20 cellular contexts compared by ENCODE assay signal in the genomic region with DNA sequence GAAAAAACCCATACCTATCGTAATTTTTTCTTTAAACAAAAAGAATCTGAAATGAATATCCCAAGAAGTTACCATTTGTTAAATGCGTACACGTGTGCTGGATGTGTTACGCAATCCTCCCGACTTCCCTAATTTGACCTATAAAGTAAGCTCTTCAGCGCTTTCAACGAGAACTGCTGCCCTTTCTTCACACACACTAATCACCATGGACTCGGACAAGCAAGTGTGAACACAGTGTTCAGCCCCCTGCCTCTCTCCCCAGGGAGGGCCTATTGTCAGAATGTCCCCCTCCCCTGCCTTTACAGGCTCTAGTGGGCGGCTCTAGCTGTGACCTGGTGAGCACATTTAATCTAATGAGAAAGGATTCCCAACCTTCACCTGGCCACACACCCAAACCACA.
DNase-seq lines count a peak whose midpoint lies in the region; ATAC-seq, FAIRE-seq and TF ChIP-seq lines count a peak whose summit lies in the region.
"Had no signal": no experiment of that assay in that cellular context is flagged by ENCODE, and none has a peak within 500 bp of the region (broad histone marks: within the 10 kb centered on the region; RNA-seq: fewer than 3 reads in every experiment).

No MANE protein-coding gene starts in this region.

- H4K20me1 ChIP-seq in hepatocyte (ENCODE audit: insufficient read depth, poor library complexity, severe bottlenecking), result no peaks in the 10 kb centered on the region

- H3K4me2 ChIP-seq in A549 (no peak overlapping the region), hepatocyte (no peak overlapping the region)

- H2AFZ ChIP-seq in hepatocyte, result no peak overlapping the region

- no peaks in the 10 kb centered on the region for H3K27me3 ChIP-seq in hepatocyte
- H3K27me3 ChIP-seq: heart left ventricle had no signal

- WGBS in A549 (ENCODE audit: missing lambda C conversion rate), result 80% methylated on average over 9 of the region's 9 CpGs
- 71% methylated on average over 9 of the region's 9 CpGs for WGBS in hepatocyte (ENCODE audit: low lambda C conversion rate, missing lambda C conversion rate)

- no peak overlapping the region for H3K4me3 ChIP-seq in A549
- H3K4me3 ChIP-seq in hepatocyte, result no peak overlapping the region
- H3K4me3 ChIP-seq: heart left ventricle had no signal

- DNase-seq in A549 (ENCODE audit: low read depth in 1 of 2, low spot score in 1 of 2) (no peak), RPMI8226 (peak; percentile 54), iPS-NIHi7 (ENCODE audit: extremely low spot score) (peak; percentile 14), DMS53 (lab: John Stamatoyannopoulos, UW) (no peak), hepatocyte (ENCODE audit: low spot score) (no peak)
- no peak for DNase-seq in activated naive CD4-positive, alpha-beta T cell treated with anti-CD3 and anti-CD28 coated beads, Interleukin-2, amount 50 U/mL, for 16 hours
- DNase-seq: activated CD4-positive, CD25-positive, alpha-beta regulatory T cell; activated effector memory CD4-positive, alpha-beta T cell treated with Interleukin-2 at 50 U/mL for 16 hours; amniotic stem cell; caudate nucleus; CD4-positive, alpha-beta T cell; HFFc6; NCI-H2107; right cardiac atrium; stimulated activated CD4-positive, alpha-beta T cell treated with anti-CD3 and anti-CD28 coated beads, Interleukin-15, amount 100 ng/mL, for 24 hours; stimulated activated naive CD8-positive, alpha-beta T cell treated with anti-CD3 and anti-CD28 coated beads, Interleukin-15, Interleukin-2, amounts not matched to agents 100 U/mL and 50 U/mL, for 24 hours had no signal

- no peak for TF ChIP-seq EP300 in A549 (IDR thresholded peaks at IDR 0.05)
- no peak for TF ChIP-seq EP300 in Ishikawa (IDR thresholded peaks at IDR 0.05; ENCODE audit: borderline replicate concordance)

- TF ChIP-seq CTCF in A549 (IDR thresholded peaks at IDR 0.05) (no peak), hepatocyte (IDR thresholded peaks at IDR 0.05; ENCODE audit: poor library complexity) (no peak)

- no peak for TF ChIP-seq RAD21 in A549 (conservative IDR thresholded peaks at IDR 0.05 in 1 of 2, IDR thresholded peaks at IDR 0.05 in 1 of 2)
- TF ChIP-seq RAD21 in Ishikawa (IDR thresholded peaks at IDR 0.05; ENCODE audit: low read depth), result no peak

- CTCF ChIA-PET in A549 (lab: Yijun Ruan, JAX), result interaction anchor here (1.4 kb wide), 1 partner anchor 9 kb away, joined by 3 read pairs; no protein-coding TSS in a partner anchor

- ATAC-seq in A549 (no peak), GM21367 (IDR thresholded peaks at IDR 0.05; ENCODE audit: unreplicated experiment) (no peak)
- ATAC-seq: heart left ventricle; right cardiac atrium; stimulated activated naive CD8-positive, alpha-beta T cell treated with anti-CD3 and anti-CD28 coated beads, Interleukin-15, Interleukin-2, amounts not matched to agents 100 U/mL and 50 U/mL, for 24 hours had no signal

- H3K9me3 ChIP-seq in A549 (peaks cover 2% of the 10 kb centered on the region; the same call in 1 of the 3 replicates), hepatocyte (ENCODE audit: low read depth) (no peaks in the 10 kb centered on the region)

- no peak overlapping the region for H3K27ac ChIP-seq in A549
- no peak overlapping the region for H3K27ac ChIP-seq in hepatocyte
- H3K27ac ChIP-seq: heart left ventricle had no signal

- POLR2A ChIA-PET in A549 (lab: Yijun Ruan, JAX), result no interaction called here

- H3K4me1 ChIP-seq in A549, result no peaks in the 10 kb centered on the region
- H3K4me1 ChIP-seq in hepatocyte (ENCODE audit: insufficient read depth), result peaks cover 4% of the 10 kb centered on the region
- H3K4me1 ChIP-seq: heart left ventricle had no signal

- no peaks in the 10 kb centered on the region for H3K79me2 ChIP-seq in hepatocyte

- FAIRE-seq in A549 (lab: Jason Lieb, UNC), result no peak
- FAIRE-seq: keratinocyte had no signal

- TF ChIP-seq POLR2A in A549 (IDR thresholded peaks at IDR 0.05; ENCODE audit: low read length), result no peak

- H3K36me3 ChIP-seq in hepatocyte (replicated peaks; ENCODE audit: insufficient read depth, low read depth), result no peaks in the 10 kb centered on the region
- H3K36me3 ChIP-seq: heart left ventricle had no signal

- no peaks in the 10 kb centered on the region for H3K9me2 ChIP-seq in hepatocyte (replicated peaks; ENCODE audit: insufficient read depth)

TF ChIP-seq in A549, 52 proteins besides CTCF, POLR2A, EP300 and RAD21:
- peak; percentile 90 to 93 for TF ChIP-seq CEBPB (IDR thresholded peaks at IDR 0.05)
- no peak for TF ChIP-seq KDM1A (IDR thresholded peaks at IDR 0.05; ENCODE audit: low read depth)

TF ChIP-seq in Ishikawa, 13 proteins besides CTCF, POLR2A, EP300 and RAD21:
- no peak for TF ChIP-seq CREB1 (IDR thresholded peaks at IDR 0.05; ENCODE audit: low read depth)
- no peak for TF ChIP-seq YY1 (IDR thresholded peaks at IDR 0.05; ENCODE audit: low read depth)
- TF ChIP-seq CEBPB (IDR thresholded peaks at IDR 0.05), result peak; percentile 91

Comparison
In these comparisons a context has a peak if more than half of its experiments do, and no peak if none do; other contexts are left out.
1. DNase-seq: peak in RPMI8226 (single experiment) and iPS-NIHi7 (single experiment); none in A549 (0 of 2), DMS53 (single experiment), hepatocyte (single experiment) and activated naive CD4-positive, alpha-beta T cell treated with anti-CD3 and anti-CD28 coated beads, Interleukin-2, amount 50 U/mL, for 16 hours (single experiment).